In the genomic region with DNA sequence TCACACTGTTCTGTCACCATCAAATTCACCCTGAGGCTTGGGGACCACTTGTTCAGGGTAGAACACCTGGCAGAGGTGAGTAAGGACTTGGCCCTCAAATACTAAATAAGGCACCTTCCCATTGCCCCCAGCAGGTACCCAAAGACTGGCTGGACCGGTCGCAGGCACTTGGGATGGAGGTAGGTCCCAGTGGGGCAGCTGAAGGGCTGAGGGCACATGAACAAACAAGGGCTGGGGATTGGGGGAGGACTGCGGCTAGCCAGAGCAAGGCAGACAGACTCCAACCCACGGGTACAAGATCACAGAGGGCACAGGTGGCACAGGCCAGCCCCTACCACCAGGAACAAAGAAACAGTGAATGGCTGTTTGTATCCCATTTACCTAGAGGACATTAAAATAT, we compare ENCODE assay signal across 11 cellular contexts. TPM values are rescaled to one million over a fixed set of nuclear protein-coding genes. Genes with fewer than 3 reads are reported as not detected.
A peak's percentile ranks its signal among the peaks of the same experiment; 100 is the strongest.
DNase-seq lines count a peak whose midpoint lies in the region; ATAC-seq and TF ChIP-seq lines count a peak whose summit lies in the region.
"Had no signal": no experiment of that assay in that cellular context is flagged by ENCODE, and none has a peak within 500 bp of the region (broad histone marks: within the 10 kb centered on the region; RNA-seq: fewer than 3 reads in every experiment).

No MANE protein-coding gene starts in this region.

- no peak for DNase-seq in activated naive CD4-positive, alpha-beta T cell treated with Interleukin-2 at 50 U/mL for 16 hours
- DNase-seq in activated CD4-positive, alpha-beta memory T cell treated with anti-CD3 and anti-CD28 coated beads for 36 hours = no peak
- no peak for DNase-seq in immature natural killer cell
- DNase-seq in upper lobe of left lung = peak in 1 of 2 donors; percentile 91
- DNase-seq in NCI-H1048 (lab: John Stamatoyannopoulos, UW) = no peak
- DNase-seq in head of caudate nucleus = no peak
- DNase-seq: caudate nucleus, NCI-H2029 treated with DMSO at 0.1 percent for 48 hours, WERI-Rb-1 had no signal

- peak overlapping the region in 3 of 4 donors; percentile 0 to 92 (median 89) for H3K27ac ChIP-seq in upper lobe of left lung
- H3K27ac ChIP-seq: WERI-Rb-1 had no signal

- POLR2A ChIA-PET in activated CD4-positive, alpha-beta memory T cell treated with anti-CD3 and anti-CD28 coated beads for 36 hours (lab: Charles Lee) = interaction anchor here (1.6 kb wide), 1 partner anchor 97 kb away, joined by 4 read pairs; no protein-coding TSS in a partner anchor

- 56 to 65% methylated on average over 4 of the region's 4 CpGs for WGBS in upper lobe of left lung, 2 donors

- no peaks in the 10 kb centered on the region for H3K9me3 Mint-ChIP-seq in activated naive CD4-positive, alpha-beta T cell treated with anti-CD3 and anti-CD28 coated beads, Interleukin-2, amount 50 U/mL, for 24 hours
- no peaks in the 10 kb centered on the region for H3K9me3 Mint-ChIP-seq in activated CD4-positive, alpha-beta memory T cell treated with anti-CD3 and anti-CD28 coated beads for 36 hours
- H3K9me3 Mint-ChIP-seq in immature natural killer cell = no peaks in the 10 kb centered on the region

- H3K4me1 ChIP-seq in upper lobe of left lung = peaks cover 13 to 28% (median 20%) of the 10 kb centered on the region in 4 donors

- intact Hi-C loops in activated CD4-positive, alpha-beta memory T cell treated with anti-CD3 and anti-CD28 coated beads for 36 hours (cut with micrococcal nuclease) = no loop called here
- intact Hi-C loops in head of caudate nucleus (cut with DNase I) = loop anchor here (10.0 kb wide), 2 partner anchors 118 to 408 kb away; a partner anchor contains a TSS

- no peak for TF ChIP-seq CTCF in upper lobe of left lung (IDR thresholded peaks at IDR 0.05)

- peaks cover 3 to 11% (median 8%) of the 10 kb centered on the region in 4 donors for H3K36me3 ChIP-seq in upper lobe of left lung

- no peaks in the 10 kb centered on the region for H3K9me3 ChIP-seq in upper lobe of left lung

- H3K27me3 Mint-ChIP-seq in activated naive CD4-positive, alpha-beta T cell treated with anti-CD3 and anti-CD28 coated beads, Interleukin-2, amount 50 U/mL, for 24 hours = no peaks in the 10 kb centered on the region
- H3K27me3 Mint-ChIP-seq in activated CD4-positive, alpha-beta memory T cell treated with anti-CD3 and anti-CD28 coated beads for 36 hours = no peaks in the 10 kb centered on the region
- H3K27me3 Mint-ChIP-seq in immature natural killer cell (ENCODE audit: low read depth in 3 of 3) = no peaks in the 10 kb centered on the region

- CTCF ChIA-PET in activated CD4-positive, alpha-beta memory T cell treated with anti-CD3 and anti-CD28 coated beads for 36 hours (lab: Charles Lee) = no interaction called here

- H3K4me3 ChIP-seq in upper lobe of left lung = peak overlapping the region in 2 of 4 donors; percentile 72 to 89

- ATAC-seq in upper lobe of left lung (ENCODE audit: low FRiP score in 2 of 2) (peak in 1 of 2 donors; percentile 87), HG02970 (IDR thresholded peaks at IDR 0.05; ENCODE audit: low FRiP score, unreplicated experiment) (no peak)

- peak in 1 of 4 donors; percentile 62 for TF ChIP-seq POLR2A in upper lobe of left lung (IDR thresholded peaks at IDR 0.05)

- H3K27ac Mint-ChIP-seq in activated naive CD4-positive, alpha-beta T cell treated with anti-CD3 and anti-CD28 coated beads, Interleukin-2, amount 50 U/mL, for 24 hours = no peak overlapping the region
- no peak overlapping the region for H3K27ac Mint-ChIP-seq in activated CD4-positive, alpha-beta memory T cell treated with anti-CD3 and anti-CD28 coated beads for 36 hours
- H3K27ac Mint-ChIP-seq in immature natural killer cell = peak overlapping the region in 1 of 6 donors; percentile 71

- H3K27me3 ChIP-seq in upper lobe of left lung = no peaks in the 10 kb centered on the region

- peaks cover 38% of the 10 kb centered on the region for H3K4me1 Mint-ChIP-seq in activated naive CD4-positive, alpha-beta T cell treated with anti-CD3 and anti-CD28 coated beads, Interleukin-2, amount 50 U/mL, for 24 hours
- peaks cover 24% of the 10 kb centered on the region for H3K4me1 Mint-ChIP-seq in activated CD4-positive, alpha-beta memory T cell treated with anti-CD3 and anti-CD28 coated beads for 36 hours (ENCODE audit: low read depth)
- H3K4me1 Mint-ChIP-seq in immature natural killer cell = peaks cover 26% of the 10 kb centered on the region in 2 donors

- H3K36me3 Mint-ChIP-seq in activated naive CD4-positive, alpha-beta T cell treated with anti-CD3 and anti-CD28 coated beads, Interleukin-2, amount 50 U/mL, for 24 hours = peaks cover 9% of the 10 kb centered on the region
- H3K36me3 Mint-ChIP-seq in activated CD4-positive, alpha-beta memory T cell treated with anti-CD3 and anti-CD28 coated beads for 36 hours = peaks cover 21% of the 10 kb centered on the region
- peaks cover 0 to 4% (median 0%) of the 10 kb centered on the region in 3 donors for H3K36me3 Mint-ChIP-seq in immature natural killer cell

- no peak for TF ChIP-seq EP300 in upper lobe of left lung (IDR thresholded peaks at IDR 0.05)

- H3K4me3 Mint-ChIP-seq in activated naive CD4-positive, alpha-beta T cell treated with anti-CD3 and anti-CD28 coated beads, Interleukin-2, amount 50 U/mL, for 24 hours = peak overlapping the region; percentile 96
- H3K4me3 Mint-ChIP-seq in activated CD4-positive, alpha-beta memory T cell treated with anti-CD3 and anti-CD28 coated beads for 36 hours = peak overlapping the region; percentile 96
- H3K4me3 Mint-ChIP-seq in immature natural killer cell = peak overlapping the region; percentile 40 to 96 (median 91)

RNA-seq across cellular contexts. Expression of a gene that starts 1.9 kb away (rescaled TPM):
- 10 to 100 TPM; 53.8 to 58.5 TPM for total RNA-seq in activated CD4-positive, alpha-beta memory T cell treated with anti-CD3 and anti-CD28 coated beads for 36 hours
- 10 to 100 TPM; 11.0 to 20.9 (median 15.7) TPM for polyA plus RNA-seq in immature natural killer cell
- total RNA-seq in upper lobe of left lung = 100 to 1,000 TPM in 2 of 6 donors, 10 to 100 TPM in 4; 39.8 to 149 (median 56.9) TPM

RNA-seq across cellular contexts. Expression of a gene that starts 35.7 kb away (rescaled TPM):
- 10 to 100 TPM; 15.0 to 15.3 TPM for total RNA-seq in activated CD4-positive, alpha-beta memory T cell treated with anti-CD3 and anti-CD28 coated beads for 36 hours
- 10 to 100 TPM in 2 of 3 donors, 1 to 10 TPM in 1; 3.6 to 16.3 (median 11.1) TPM for polyA plus RNA-seq in immature natural killer cell
- total RNA-seq in upper lobe of left lung = 10 to 100 TPM; 24.5 to 72.3 (median 29.0) TPM
